In genomic region chr18:35022430-35023001, GRCh38 we compare ENCODE assay signal across 25 cellular contexts.
"Had no signal": no experiment of that assay in that cellular context is flagged by ENCODE, and none has a peak within 500 bp of the region (broad histone marks: within the 10 kb centered on the region; RNA-seq: fewer than 3 reads in every experiment).

No MANE protein-coding gene starts in this region.

- DNase-seq: hypothalamus; immature natural killer cell; kidney; left colon; left lung; lower lobe of right lung; mammary epithelial cell; mesenchymal stem cell; naive B cell; ovary; right cardiac atrium; stimulated activated CD4-positive, alpha-beta T cell treated with anti-CD3 and anti-CD28 coated beads, Interleukin-12 subunit alpha, Interleukin-12 subunit beta, amount 100 ng/mL, for 4 hours; stimulated activated CD4-positive, alpha-beta T cell treated with anti-CD3 and anti-CD28 coated beads, Interleukin-15, amount 100 ng/mL, for 24 hours; stimulated activated CD4-positive, alpha-beta T cell treated with anti-CD3 and anti-CD28 coated beads, Interleukin-2, amount 100 ng/mL, for 24 hours; stimulated activated CD4-positive, alpha-beta T cell treated with anti-CD3 and anti-CD28 coated beads, Interleukin-4, amount 100 ng/mL, for 1 hour; stimulated activated naive B cell treated with anti-CD40 and anti-IgM and Interleukin-4, amounts not matched to agents 10 μg/mL and 1 μg/mL and 100 μg/mL, for 72 hours; stimulated activated naive CD8-positive, alpha-beta T cell treated with anti-CD3 and anti-CD28 coated beads, Interleukin-15, Interleukin-2, amounts not matched to agents 100 U/mL and 50 U/mL, for 24 hours; stomach; testis; thyroid gland; transverse colon; upper lobe of left lung had no signal

- H3K4me1 ChIP-seq: testis had no signal

- H3K36me3 ChIP-seq: left lung, lower lobe of right lung, ovary, stomach, thyroid gland, transverse colon, upper lobe of left lung had no signal

- H3K27ac ChIP-seq: left lung, lower lobe of right lung, ovary, skin epidermis, stomach, testis, thyroid gland, transverse colon, upper lobe of left lung had no signal

- H3K4me3 ChIP-seq: left lung, lower lobe of right lung, ovary, skin epidermis, stomach, testis, thyroid gland, transverse colon, upper lobe of left lung had no signal

- ATAC-seq: left colon; left lung; lower lobe of right lung; natural killer cell treated with Interleukin-12 subunit alpha and Interleukin-12 subunit beta and Interleukin-15 and Interleukin-18, amount 100 ng/mL, for 72 hours; right cardiac atrium; sciatic nerve; stimulated activated naive B cell treated with anti-CD40 and anti-IgM and Interleukin-4, amounts not matched to agents 10 μg/mL and 1 μg/mL and 100 μg/mL, for 72 hours; stimulated activated naive CD8-positive, alpha-beta T cell treated with anti-CD3 and anti-CD28 coated beads, Interleukin-15, Interleukin-2, amounts not matched to agents 100 U/mL and 50 U/mL, for 24 hours had no signal

- H3K9me3 ChIP-seq: left lung, lower lobe of right lung, ovary, stomach, testis, thyroid gland, transverse colon, upper lobe of left lung had no signal
